In the genomic region with DNA sequence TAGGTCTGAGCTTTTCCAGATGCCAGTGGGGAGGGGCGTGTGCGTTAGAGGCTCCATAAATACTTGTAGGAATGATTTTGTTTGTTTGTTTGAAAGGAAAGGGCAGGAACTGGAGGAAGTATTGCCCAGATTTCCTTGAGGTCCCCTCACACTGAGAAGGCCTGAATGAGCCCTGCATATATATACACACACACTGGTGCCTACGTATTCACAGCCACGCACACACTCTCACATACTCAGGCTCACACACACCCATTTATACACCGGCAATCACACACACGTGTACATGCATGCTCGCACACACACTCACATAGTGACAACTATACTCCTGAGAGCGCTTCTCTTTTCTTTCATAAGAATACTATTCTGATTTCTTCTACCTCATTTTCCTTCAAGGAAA, we compare ENCODE assay signal across 11 cellular contexts. TPM values are rescaled to one million over a fixed set of nuclear protein-coding genes. Genes with fewer than 3 reads are reported as not detected.
DNase-seq lines count a peak whose midpoint lies in the region; ATAC-seq and TF ChIP-seq lines count a peak whose summit lies in the region.
"Had no signal": no experiment of that assay in that cellular context is flagged by ENCODE, and none has a peak within 500 bp of the region (broad histone marks: within the 10 kb centered on the region; RNA-seq: fewer than 3 reads in every experiment).

No MANE protein-coding gene starts in this region.

- TF ChIP-seq CTCF in adrenal gland (IDR thresholded peaks at IDR 0.05) = no peak
- no peak for TF ChIP-seq CTCF in A673 (conservative IDR thresholded peaks at IDR 0.05; ENCODE audit: low read depth, low read length)

- no CpG with 5 or more reads among the region's 8 CpGs for WGBS in trophoblast cell (ENCODE audit: extremely low coverage, insufficient coverage, insufficient read length)
- WGBS in adrenal gland, 4 donors = 47 to 54% (median 51%) methylated on average over 8 of the region's 8 CpGs

- no peak overlapping the region for H4K12ac ChIP-seq in trophoblast cell (ENCODE audit: low read depth, low read length)

- no peaks in the 10 kb centered on the region for H3K9me3 ChIP-seq in trophoblast cell (ENCODE audit: insufficient read depth, low read depth, low read length)
- no peaks in the 10 kb centered on the region for H3K9me3 ChIP-seq in adrenal gland (replicated peaks in 1 of 3)
- no peaks in the 10 kb centered on the region for H3K9me3 ChIP-seq in A673 (ENCODE audit: low read depth, low read length, poor library complexity, severe bottlenecking)
- H3K9me3 ChIP-seq: heart right ventricle had no signal

- H3K4ac ChIP-seq in trophoblast cell (ENCODE audit: low read depth, low read length) = no peak overlapping the region

- DNase-seq in astrocyte of the hippocampus (ENCODE audit: low read depth, low spot score) = peak; percentile 21
- no peak for DNase-seq in trophoblast cell
- no peak for DNase-seq in adrenal gland
- no peak for DNase-seq in A673 (ENCODE audit: low spot score)
- DNase-seq in cerebellar nuclear complex (lab: John Stamatoyannopoulos, UW) = no peak

- no peak overlapping the region for H4K8ac ChIP-seq in trophoblast cell (ENCODE audit: low read depth, low read length)

- no TSS peak for BruUV-seq in A673 (replicated peaks; lab: Mats Ljungman, UMichigan)

- H2BK5ac ChIP-seq in trophoblast cell (ENCODE audit: low read depth, low read length, poor library complexity) = peak overlapping the region; percentile 23

- peaks cover 0 to 2% of the 10 kb centered on the region in 2 experiments for H3K36me3 ChIP-seq in trophoblast cell (ENCODE audit: control insufficient read depth in 1 of 2, insufficient read depth in 2 of 2, low read length in 2 of 2)
- H3K36me3 ChIP-seq in adrenal gland (replicated peaks in 1 of 2) = no peaks in the 10 kb centered on the region
- no peaks in the 10 kb centered on the region for H3K36me3 ChIP-seq in A673 (ENCODE audit: insufficient read depth, low read length, poor library complexity, severe bottlenecking)
- H3K36me3 ChIP-seq: heart right ventricle had no signal

- H3K79me1 ChIP-seq in trophoblast cell (ENCODE audit: low read length) = peaks cover 11% of the 10 kb centered on the region

- CTCF ChIA-PET in A673 (lab: Charles Lee) = no interaction called here

- no peak overlapping the region for H2AK5ac ChIP-seq in trophoblast cell (ENCODE audit: low read length)

- H3K27me3 ChIP-seq in trophoblast cell (ENCODE audit: insufficient read depth, low read length) (no peaks in the 10 kb centered on the region), adrenal gland (peaks cover 4% of the 10 kb centered on the region), A673 (replicated peaks; ENCODE audit: insufficient read depth, low read depth, low read length, poor library complexity) (peaks cover 88% of the 10 kb centered on the region)

- H3K9ac ChIP-seq in trophoblast cell (ENCODE audit: low read length) = peak overlapping the region; percentile 7
- H3K9ac ChIP-seq: parathyroid adenoma had no signal

- peak overlapping the region; percentile 65 for H3K14ac ChIP-seq in trophoblast cell (ENCODE audit: low read length)

- peak overlapping the region; percentile 48 for H3K27ac ChIP-seq in trophoblast cell (ENCODE audit: low read depth, low read length)
- H3K27ac ChIP-seq in adrenal gland = no peak overlapping the region
- no peak overlapping the region for H3K27ac ChIP-seq in A673 (ENCODE audit: low read depth, low read length, poor library complexity, severe bottlenecking)

- H3K4me2 ChIP-seq in trophoblast cell (ENCODE audit: low read length) = peak overlapping the region; percentile 1

- intact Hi-C loops in adrenal gland (cut with DNase I) (loop anchor here (2.0 to 10.0 kb wide), 4 partner anchors 310 to 625 kb away; no protein-coding TSS in a partner anchor), A673 (cut with micrococcal nuclease; ENCODE audit: unreplicated experiment) (loop anchor here (2.0 to 10.0 kb wide), 5 partner anchors 280 to 1033 kb away; a partner anchor contains a TSS)

- no peak overlapping the region for H2AFZ ChIP-seq in trophoblast cell (ENCODE audit: insufficient read depth, low read length, poor library complexity)

- peak overlapping the region; percentile 42 for H3K18ac ChIP-seq in trophoblast cell (ENCODE audit: low read length)

- H3K4me1 ChIP-seq in trophoblast cell (ENCODE audit: control insufficient read depth in 1 of 2, insufficient read depth in 2 of 2, low read length in 2 of 2) (peaks cover 19 to 25% of the 10 kb centered on the region in 2 experiments), adrenal gland (replicated peaks in 1 of 2) (peaks cover 0 to 3% of the 10 kb centered on the region in 2 donors), A673 (ENCODE audit: insufficient read depth, low read length, poor library complexity, severe bottlenecking) (no peaks in the 10 kb centered on the region)

- TF ChIP-seq POLR2A in adrenal gland (IDR thresholded peaks at IDR 0.05) = no peak

- peak overlapping the region; percentile 48 for H4K91ac ChIP-seq in trophoblast cell (ENCODE audit: low read depth, low read length)

- ATAC-seq in GM18909 (IDR thresholded peaks at IDR 0.05; ENCODE audit: poor library complexity, unreplicated experiment) (peak; percentile 32), HG02798 (IDR thresholded peaks at IDR 0.05; ENCODE audit: poor library complexity, unreplicated experiment) (peak; percentile 13), HG02571 (IDR thresholded peaks at IDR 0.05; ENCODE audit: unreplicated experiment) (no peak)

- H2BK12ac ChIP-seq in trophoblast cell (ENCODE audit: low read length) = peak overlapping the region; percentile 42

- H3K23ac ChIP-seq in trophoblast cell (ENCODE audit: low read length) = no peak overlapping the region

- H3K79me2 ChIP-seq in trophoblast cell (ENCODE audit: control insufficient read depth, insufficient read depth, low read length, poor library complexity) = peaks cover 6% of the 10 kb centered on the region

- no peak overlapping the region for H3K4me3 ChIP-seq in trophoblast cell (ENCODE audit: low read depth, low read length)
- no peak overlapping the region for H3K4me3 ChIP-seq in adrenal gland
- no peak overlapping the region for H3K4me3 ChIP-seq in A673 (ENCODE audit: low read depth, low read length, poor library complexity, severe bottlenecking)

- POLR2A ChIA-PET in A673 (lab: Charles Lee; ENCODE audit: low non-redundant PET) = no interaction called here

- H2BK120ac ChIP-seq in trophoblast cell (ENCODE audit: insufficient read depth, low read length, poor library complexity) = peak overlapping the region; percentile 5

RNA-seq across cellular contexts. Expression of a gene that starts 1.1 kb away (rescaled TPM):
- polyA plus RNA-seq in trophoblast cell (2013) = 56.0 and 60.2 TPM in 2 replicates
- 10 to 100 TPM; 26.2 to 94.1 (median 40.6) TPM for total RNA-seq in adrenal gland
- polyA plus RNA-seq in adrenal gland = 10 to 100 TPM in 2 of 3 donors, 1 to 10 TPM in 1; 10.0 to 21.3 (median 10.6) TPM
- not detected in 2 replicates for total RNA-seq in A673 (2021)
- total RNA-seq: CD4-positive, alpha-beta T cell had no signal

Comparison
In these comparisons a context has a peak if more than half of its experiments do, and no peak if none do; other contexts are left out.
1. RNA of a gene that starts 1.1 kb away (total RNA-seq): 26.2 to 94.1 TPM in adrenal gland; not detected in A673; every median in the first group is over 10 times any median in the second.